9 cellular contexts compared by ENCODE assay signal in genomic region chr3:100045696-100046095, GRCh38.
DNase-seq lines count a peak whose midpoint lies in the region; ATAC-seq and TF ChIP-seq lines count a peak whose summit lies in the region.
"Had no signal": no experiment of that assay in that cellular context is flagged by ENCODE, and none has a peak within 500 bp of the region (broad histone marks: within the 10 kb centered on the region; RNA-seq: fewer than 3 reads in every experiment).

No MANE protein-coding gene starts in this region.

- H3K27me3 ChIP-seq in testis: no peaks in the 10 kb centered on the region

- WGBS in testis, 2 donors: 58 to 62% methylated on average over 3 of the region's 3 CpGs

- CTCF ChIA-PET in MCF 10A (lab: Yijun Ruan, JAX): interaction anchor here (0.8 to 1.9 kb wide), 4 partner anchors 23 to 213 kb away, joined by 3 to 13 read pairs (median 6); no protein-coding TSS in a partner anchor

- H3K36me3 Mint-ChIP-seq in MCF 10A (ENCODE audit: insufficient read depth, unreplicated experiment): peaks cover 6% of the 10 kb centered on the region
- H3K36me3 Mint-ChIP-seq: activated CD4-positive, alpha-beta memory T cell treated with anti-CD3 and anti-CD28 coated beads for 36 hours had no signal

- peaks cover 41% of the 10 kb centered on the region for H3K4me1 ChIP-seq in testis

- H3K4me1 Mint-ChIP-seq in MCF 10A (ENCODE audit: insufficient read depth, unreplicated experiment): peaks cover 61% of the 10 kb centered on the region

- no peak overlapping the region for H3K4me3 Mint-ChIP-seq in MCF 10A (ENCODE audit: unreplicated experiment)
- H3K4me3 Mint-ChIP-seq: activated CD4-positive, alpha-beta memory T cell treated with anti-CD3 and anti-CD28 coated beads for 36 hours had no signal

- no peak overlapping the region for H3K27ac ChIP-seq in testis

- TF ChIP-seq POLR2A in testis (IDR thresholded peaks at IDR 0.05): no peak

- TF ChIP-seq CTCF in MCF 10A (IDR thresholded peaks at IDR 0.05; ENCODE audit: unreplicated experiment) (no peak), testis (IDR thresholded peaks at IDR 0.05) (no peak)

- peak overlapping the region; percentile 85 for H3K27ac Mint-ChIP-seq in MCF 10A (ENCODE audit: low read depth, unreplicated experiment)
- H3K27ac Mint-ChIP-seq: activated CD4-positive, alpha-beta memory T cell treated with anti-CD3 and anti-CD28 coated beads for 36 hours had no signal

- H3K9me3 ChIP-seq in testis: no peaks in the 10 kb centered on the region

- DNase-seq in HS-27A (ENCODE audit: low read depth) (peak; percentile 94), MCF 10A (ENCODE audit: unreplicated experiment) (peak; percentile 55), left kidney (ENCODE audit: low read depth, low spot score) (peak; percentile 56), testis (peak; percentile 62)
- no peak for DNase-seq in activated CD4-positive, alpha-beta T cell treated with anti-CD3 and anti-CD28 coated beads, Interleukin-2, amount 50 U/mL, for 48 hours
- DNase-seq: activated CD4-positive, alpha-beta memory T cell treated with anti-CD3 and anti-CD28 coated beads for 36 hours; NCI-H1092 treated with DMSO at 0.1 percent for 48 hours had no signal

- POLR2A ChIA-PET in MCF 10A (lab: Yijun Ruan, JAX): interaction anchor here (0.6 to 2.8 kb wide), 7 partner anchors 13 to 226 kb away, joined by 3 to 12 read pairs (median 3); no protein-coding TSS in a partner anchor

- no peaks in the 10 kb centered on the region for H3K36me3 ChIP-seq in testis (ENCODE audit: low read depth, missing control alignments)

- no peak overlapping the region for H3K4me3 ChIP-seq in testis

- no TSS peak for BruUV-seq in MCF 10A (replicated peaks; lab: Mats Ljungman, UMichigan)

- ATAC-seq in HG02678 (IDR thresholded peaks at IDR 0.05; ENCODE audit: unreplicated experiment): no peak
- no peak for ATAC-seq in GM19452 (IDR thresholded peaks at IDR 0.05; ENCODE audit: unreplicated experiment)

- intact Hi-C loops in MCF 10A (cut with micrococcal nuclease) (no loop called here), testis (cut with DNase I; ENCODE audit: low total_unique reads) (no loop called here)

- no peaks in the 10 kb centered on the region for H3K9me3 Mint-ChIP-seq in MCF 10A (ENCODE audit: unreplicated experiment)
- H3K9me3 Mint-ChIP-seq: activated CD4-positive, alpha-beta memory T cell treated with anti-CD3 and anti-CD28 coated beads for 36 hours had no signal

- no peaks in the 10 kb centered on the region for H3K27me3 Mint-ChIP-seq in MCF 10A (ENCODE audit: insufficient read depth, unreplicated experiment)
- H3K27me3 Mint-ChIP-seq: activated CD4-positive, alpha-beta memory T cell treated with anti-CD3 and anti-CD28 coated beads for 36 hours had no signal

Comparison
In these comparisons a context has a peak if more than half of its experiments do, and no peak if none do; other contexts are left out.
1. DNase-seq: peak in HS-27A (single experiment), MCF 10A (single experiment), left kidney (single experiment) and testis (single experiment); none in activated CD4-positive, alpha-beta T cell treated with anti-CD3 and anti-CD28 coated beads, Interleukin-2, amount 50 U/mL, for 48 hours (0 of 2).